Comparison of ENCODE assay signal across 11 cellular contexts in genomic region chrX:43510194-43510593, GRCh38.
"Had no signal": no experiment of that assay in that cellular context is flagged by ENCODE, and none has a peak within 500 bp of the region (broad histone marks: within the 10 kb centered on the region; RNA-seq: fewer than 3 reads in every experiment).

No MANE protein-coding gene starts in this region.

- H3K4me3 ChIP-seq: GM23248, GM23338, HAP-1 had no signal

- H3K4me3 Mint-ChIP-seq: GM23338, H9, HFFc6 had no signal

- ATAC-seq: GM23338, HCT116 had no signal

- H3K36me3 ChIP-seq: HAP-1 had no signal

- H3K4me1 ChIP-seq: HAP-1 had no signal

- H3K9ac ChIP-seq: GM23248 had no signal

- H3K27ac ChIP-seq: GM23248 had no signal

- FAIRE-seq: H1, H54 had no signal

- H3K4me1 Mint-ChIP-seq: GM23338 had no signal

- DNase-seq: GM23248, GOT3, H7, H9, HCEC 1CT, HFFc6 had no signal

- H2AFZ ChIP-seq: GM23248, GM23338 had no signal

- H3K9me3 Mint-ChIP-seq: GM23338 had no signal

- H3K27ac Mint-ChIP-seq: GM23338, H9, HFFc6 had no signal

- H3K4me2 ChIP-seq: GM23338 had no signal

- H3K9me3 ChIP-seq: HAP-1 had no signal
